ENCODE assay signal across 1 cellular context in the genomic region with DNA sequence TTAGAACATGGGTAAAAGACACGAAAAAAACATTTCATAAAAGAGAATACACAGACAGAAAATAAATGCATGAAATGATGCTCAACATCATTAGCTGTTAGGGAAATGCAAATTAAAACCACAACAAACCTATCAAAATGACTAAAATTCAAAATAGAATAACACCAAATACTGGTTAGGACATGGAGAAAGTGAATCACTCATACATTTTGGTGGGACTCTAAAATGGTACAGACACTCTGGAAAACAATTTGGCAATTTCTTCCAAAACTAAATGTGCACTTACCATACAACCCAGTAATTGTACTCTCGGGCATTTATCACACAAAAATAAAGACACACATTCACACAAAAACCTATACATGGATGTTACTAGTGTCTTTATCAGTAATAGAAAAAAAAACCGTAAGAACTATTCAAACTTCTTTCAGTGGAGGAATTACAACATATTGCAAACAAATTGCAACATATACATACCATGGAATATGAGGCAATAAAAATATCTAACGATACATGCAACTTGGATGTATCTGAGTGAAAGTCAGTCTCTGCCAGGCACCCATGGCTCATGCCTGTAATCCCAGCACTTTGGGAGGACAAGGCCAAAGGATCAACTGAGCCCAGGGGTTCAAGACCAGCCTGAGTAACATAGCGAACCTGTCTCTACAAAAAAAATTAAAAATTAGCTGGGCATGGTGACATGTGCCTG.
TF ChIP-seq lines count a peak whose summit lies in the region.

No MANE protein-coding gene starts in this region.

TF ChIP-seq in HepG2, 621 proteins besides CTCF, POLR2A, EP300 and RAD21:
- 0 out of 2 replicates have a peak, but pooled peaks have one; percentile 19 for TF ChIP-seq MIER3 (CRISPR knock-in tag; IDR thresholded peaks at IDR 0.05; ENCODE audit: borderline replicate concordance)
- TF ChIP-seq, protein P1, sequence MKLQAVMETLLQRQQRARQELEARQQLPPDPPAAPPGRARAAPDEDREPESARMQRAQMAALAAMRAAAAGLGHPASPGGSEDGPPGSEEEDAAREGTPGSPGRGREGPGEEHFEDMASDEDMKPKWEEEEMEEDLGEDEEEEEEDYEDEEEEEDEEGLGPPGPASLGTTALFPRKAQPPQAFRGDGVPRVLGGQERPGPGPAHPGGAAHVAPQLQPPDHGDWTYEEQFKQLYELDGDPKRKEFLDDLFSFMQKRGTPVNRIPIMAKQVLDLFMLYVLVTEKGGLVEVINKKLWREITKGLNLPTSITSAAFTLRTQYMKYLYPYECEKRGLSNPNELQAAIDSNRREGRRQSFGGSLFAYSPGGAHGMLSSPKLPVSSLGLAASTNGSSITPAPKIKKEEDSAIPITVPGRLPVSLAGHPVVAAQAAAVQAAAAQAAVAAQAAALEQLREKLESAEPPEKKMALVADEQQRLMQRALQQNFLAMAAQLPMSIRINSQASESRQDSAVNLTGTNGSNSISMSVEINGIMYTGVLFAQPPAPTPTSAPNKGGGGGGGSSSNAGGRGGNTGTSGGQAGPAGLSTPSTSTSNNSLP (IDR thresholded peaks at IDR 0.05; ENCODE audit: low read depth, low read length) = peak; percentile 89
- peak; percentile 42; the same call in 1 of the 2 replicates for TF ChIP-seq ZNF362 (CRISPR knock-in tag; IDR thresholded peaks at IDR 0.05; ENCODE audit: borderline replicate concordance)
- TF ChIP-seq ATF4 (CRISPR knock-in tag; IDR thresholded peaks at IDR 0.05) = peak in 1 of 2 experiments; percentile 94; a peak in 2 of 4 replicates
- TF ChIP-seq, protein P2, sequence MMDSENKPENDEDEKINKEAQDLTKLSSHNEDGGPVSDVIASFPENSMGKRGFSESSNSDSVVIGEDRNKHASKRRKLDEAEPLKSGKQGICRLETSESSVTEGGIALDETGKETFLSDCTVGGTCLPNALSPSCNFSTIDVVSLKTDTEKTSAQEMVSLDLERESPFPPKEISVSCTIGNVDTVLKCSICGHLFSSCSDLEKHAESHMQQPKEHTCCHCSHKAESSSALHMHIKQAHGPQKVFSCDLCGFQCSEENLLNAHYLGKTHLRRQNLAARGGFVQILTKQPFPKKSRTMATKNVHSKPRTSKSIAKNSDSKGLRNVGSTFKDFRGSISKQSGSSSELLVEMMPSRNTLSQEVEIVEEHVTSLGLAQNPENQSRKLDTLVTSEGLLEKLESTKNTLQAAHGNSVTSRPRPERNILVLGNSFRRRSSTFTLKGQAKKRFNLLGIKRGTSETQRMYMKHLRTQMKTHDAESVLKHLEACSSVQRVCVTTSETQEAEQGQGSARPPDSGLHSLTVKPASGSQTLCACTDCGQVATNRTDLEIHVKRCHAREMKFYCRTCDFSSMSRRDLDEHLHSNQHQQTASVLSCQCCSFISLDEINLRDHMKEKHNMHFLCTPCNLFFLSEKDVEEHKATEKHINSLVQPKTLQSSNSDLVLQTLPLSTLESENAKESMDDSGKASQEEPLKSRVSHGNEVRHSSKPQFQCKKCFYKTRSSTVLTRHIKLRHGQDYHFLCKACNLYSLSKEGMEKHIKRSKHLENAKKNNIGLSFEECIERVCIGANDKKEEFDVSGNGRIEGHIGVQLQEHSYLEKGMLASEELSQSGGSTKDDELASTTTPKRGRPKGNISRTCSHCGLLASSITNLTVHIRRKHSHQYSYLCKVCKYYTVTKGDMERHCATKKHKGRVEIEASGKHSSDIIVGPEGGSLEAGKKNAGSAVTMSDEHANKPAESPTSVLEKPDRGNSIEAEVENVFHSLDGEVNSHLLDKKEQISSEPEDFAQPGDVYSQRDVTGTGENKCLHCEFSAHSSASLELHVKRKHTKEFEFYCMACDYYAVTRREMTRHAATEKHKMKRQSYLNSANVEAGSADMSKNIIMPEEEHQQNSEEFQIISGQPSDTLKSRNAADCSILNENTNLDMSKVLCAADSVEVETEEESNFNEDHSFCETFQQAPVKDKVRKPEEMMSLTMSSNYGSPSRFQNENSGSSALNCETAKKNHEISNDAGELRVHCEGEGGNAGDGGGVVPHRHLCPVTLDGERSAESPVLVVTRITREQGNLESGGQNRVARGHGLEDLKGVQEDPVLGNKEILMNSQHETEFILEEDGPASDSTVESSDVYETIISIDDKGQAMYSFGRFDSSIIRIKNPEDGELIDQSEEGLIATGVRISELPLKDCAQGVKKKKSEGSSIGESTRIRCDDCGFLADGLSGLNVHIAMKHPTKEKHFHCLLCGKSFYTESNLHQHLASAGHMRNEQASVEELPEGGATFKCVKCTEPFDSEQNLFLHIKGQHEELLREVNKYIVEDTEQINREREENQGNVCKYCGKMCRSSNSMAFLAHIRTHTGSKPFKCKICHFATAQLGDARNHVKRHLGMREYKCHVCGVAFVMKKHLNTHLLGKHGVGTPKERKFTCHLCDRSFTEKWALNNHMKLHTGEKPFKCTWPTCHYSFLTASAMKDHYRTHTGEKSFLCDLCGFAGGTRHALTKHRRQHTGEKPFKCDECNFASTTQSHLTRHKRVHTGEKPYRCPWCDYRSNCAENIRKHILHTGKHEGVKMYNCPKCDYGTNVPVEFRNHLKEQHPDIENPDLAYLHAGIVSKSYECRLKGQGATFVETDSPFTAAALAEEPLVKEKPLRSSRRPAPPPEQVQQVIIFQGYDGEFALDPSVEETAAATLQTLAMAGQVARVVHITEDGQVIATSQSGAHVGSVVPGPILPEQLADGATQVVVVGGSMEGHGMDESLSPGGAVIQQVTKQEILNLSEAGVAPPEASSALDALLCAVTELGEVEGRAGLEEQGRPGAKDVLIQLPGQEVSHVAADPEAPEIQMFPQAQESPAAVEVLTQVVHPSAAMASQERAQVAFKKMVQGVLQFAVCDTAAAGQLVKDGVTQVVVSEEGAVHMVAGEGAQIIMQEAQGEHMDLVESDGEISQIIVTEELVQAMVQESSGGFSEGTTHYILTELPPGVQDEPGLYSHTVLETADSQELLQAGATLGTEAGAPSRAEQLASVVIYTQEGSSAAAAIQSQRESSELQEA (CRISPR knock-in tag; IDR thresholded peaks at IDR 0.05; ENCODE audit: not compliant biosample characterization) = no peak
- TF ChIP-seq ZNF615 (CRISPR knock-in tag; IDR thresholded peaks at IDR 0.05; ENCODE audit: borderline replicate concordance) = no peak
- no peak for TF ChIP-seq SRSF1 (optimal IDR thresholded peaks at IDR 0.05; ENCODE audit: low read depth, low read length)
- TF ChIP-seq SALL1 (CRISPR knock-in tag; IDR thresholded peaks at IDR 0.05) = peak; percentile 26; the same call in 1 of the 2 replicates
- TF ChIP-seq, protein P3, sequence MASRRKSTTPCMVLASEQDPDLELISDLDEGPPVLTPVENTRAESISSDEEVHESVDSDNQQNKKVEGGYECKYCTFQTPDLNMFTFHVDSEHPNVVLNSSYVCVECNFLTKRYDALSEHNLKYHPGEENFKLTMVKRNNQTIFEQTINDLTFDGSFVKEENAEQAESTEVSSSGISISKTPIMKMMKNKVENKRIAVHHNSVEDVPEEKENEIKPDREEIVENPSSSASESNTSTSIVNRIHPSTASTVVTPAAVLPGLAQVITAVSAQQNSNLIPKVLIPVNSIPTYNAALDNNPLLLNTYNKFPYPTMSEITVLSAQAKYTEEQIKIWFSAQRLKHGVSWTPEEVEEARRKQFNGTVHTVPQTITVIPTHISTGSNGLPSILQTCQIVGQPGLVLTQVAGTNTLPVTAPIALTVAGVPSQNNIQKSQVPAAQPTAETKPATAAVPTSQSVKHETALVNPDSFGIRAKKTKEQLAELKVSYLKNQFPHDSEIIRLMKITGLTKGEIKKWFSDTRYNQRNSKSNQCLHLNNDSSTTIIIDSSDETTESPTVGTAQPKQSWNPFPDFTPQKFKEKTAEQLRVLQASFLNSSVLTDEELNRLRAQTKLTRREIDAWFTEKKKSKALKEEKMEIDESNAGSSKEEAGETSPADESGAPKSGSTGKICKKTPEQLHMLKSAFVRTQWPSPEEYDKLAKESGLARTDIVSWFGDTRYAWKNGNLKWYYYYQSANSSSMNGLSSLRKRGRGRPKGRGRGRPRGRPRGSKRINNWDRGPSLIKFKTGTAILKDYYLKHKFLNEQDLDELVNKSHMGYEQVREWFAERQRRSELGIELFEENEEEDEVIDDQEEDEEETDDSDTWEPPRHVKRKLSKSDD (CRISPR knock-in tag; IDR thresholded peaks at IDR 0.05; ENCODE audit: low read depth) = no peak
- no peak for TF ChIP-seq SP1 (IDR thresholded peaks at IDR 0.05)
- no peak for TF ChIP-seq SP1 (CRISPR knock-in tag; IDR thresholded peaks at IDR 0.05)
- TF ChIP-seq ZNF616 (CRISPR knock-in tag; IDR thresholded peaks at IDR 0.05; ENCODE audit: low read depth) = no peak
- no peak for TF ChIP-seq CSRNP1 (CRISPR knock-in tag; IDR thresholded peaks at IDR 0.05)
- TF ChIP-seq TEAD3 (CRISPR knock-in tag; optimal IDR thresholded peaks at IDR 0.05; ENCODE audit: borderline replicate concordance) = peak; percentile 57
- TF ChIP-seq POGZ (CRISPR knock-in tag; IDR thresholded peaks at IDR 0.05) = 0 out of 2 replicates have a peak, but pooled peaks have one; percentile 25
- TF ChIP-seq ZNF549 (CRISPR knock-in tag; IDR thresholded peaks at IDR 0.05) = no peak
- TF ChIP-seq NCOA2 (CRISPR knock-in tag; IDR thresholded peaks at IDR 0.05) = 0 out of 2 replicates have a peak, but pooled peaks have one; percentile 22
- TF ChIP-seq AGO2 (optimal IDR thresholded peaks at IDR 0.05; ENCODE audit: low read depth, low read length) = no peak
- TF ChIP-seq CEBPG (CRISPR knock-in tag; IDR thresholded peaks at IDR 0.05) = peak; percentile 90
- peak; percentile 98 for TF ChIP-seq CEBPB (IDR thresholded peaks at IDR 0.05; ENCODE audit: borderline replicate concordance, low read depth, low read length)
- no peak for TF ChIP-seq SPEN (CRISPR knock-in tag; IDR thresholded peaks at IDR 0.05; ENCODE audit: low read depth)
- TF ChIP-seq GATAD2A (CRISPR knock-in tag; IDR thresholded peaks at IDR 0.05) = peak; percentile 55; the same call in 1 of the 2 replicates
- TF ChIP-seq SMC3 (IDR thresholded peaks at IDR 0.05; ENCODE audit: low read length) = peak; percentile 19; the same call in 1 of the 2 replicates
- no peak for TF ChIP-seq ZNF766 (CRISPR knock-in tag; IDR thresholded peaks at IDR 0.05; ENCODE audit: borderline replicate concordance)
- TF ChIP-seq FOXA3 (CRISPR knock-in tag; IDR thresholded peaks at IDR 0.05) = peak; percentile 53; the same call in 1 of the 2 replicates
